Comparison of ENCODE assay signal across 8 cellular contexts in the genomic region with DNA sequence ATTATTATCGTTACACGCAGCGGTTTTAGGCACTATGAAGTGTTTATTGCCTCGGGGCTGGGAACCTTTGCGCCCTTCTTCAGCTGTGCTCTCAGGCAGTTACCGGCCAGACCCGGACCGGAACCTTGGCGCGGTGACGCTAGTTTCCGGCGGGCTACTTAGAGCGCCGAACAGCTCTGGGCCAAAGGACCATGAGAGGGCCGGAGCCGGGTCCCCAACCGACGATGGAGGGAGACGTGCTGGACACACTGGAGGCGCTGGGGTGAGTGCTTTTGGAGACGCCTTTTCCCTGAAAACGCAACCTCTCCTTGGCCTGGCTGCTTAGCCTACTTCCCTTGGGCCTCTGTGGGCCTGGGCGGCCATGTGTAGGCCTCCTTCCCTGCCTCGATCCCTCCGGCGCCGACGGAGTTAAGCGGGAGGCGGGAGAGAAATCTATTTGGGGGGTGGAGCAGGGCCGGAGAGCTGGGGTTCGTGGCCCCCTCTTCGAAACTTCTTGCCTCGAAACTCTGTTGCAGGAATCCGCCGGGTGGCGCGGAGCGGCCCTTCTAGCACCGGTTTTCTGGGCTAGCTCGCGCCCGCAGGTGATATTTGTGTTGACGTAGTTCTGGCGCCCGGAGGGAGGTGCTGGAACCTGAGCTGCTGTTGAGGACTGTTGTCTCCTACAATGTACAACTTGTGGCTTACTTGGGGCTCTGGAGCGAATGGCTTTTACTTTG. TPM values are rescaled to one million over a fixed set of nuclear protein-coding genes. Genes with fewer than 3 reads are reported as not detected.
DNase-seq lines count a peak whose midpoint lies in the region; ATAC-seq and TF ChIP-seq lines count a peak whose summit lies in the region.

A gene (plus strand): TSS at position 157 of the 716 bp plus-strand sequence. CDS start 35 bp downstream, at position 192.

- intact Hi-C loops in left ventricle myocardium superior (cut with micrococcal nuclease) = no loop called here
- intact Hi-C loops in psoas muscle (cut with DNase I) = no loop called here

- H3K27ac ChIP-seq in angular gyrus (ENCODE audit: low read depth, low read length) (peak within 1 kb of the TSS; percentile 82), psoas muscle (peak within 1 kb of the TSS; percentile 93), urinary bladder (ENCODE audit: low read depth) (peak within 1 kb of the TSS; percentile 93)

- ATAC-seq in HG02798 (IDR thresholded peaks at IDR 0.05; ENCODE audit: poor library complexity, unreplicated experiment) (peak; percentile 95), T-helper 17 cell (peak; percentile 91), left ventricle myocardium superior (peak; percentile 99), psoas muscle (peak; percentile 98)

- H3K4me3 Mint-ChIP-seq in T-helper 17 cell = peak within 1 kb of the TSS; percentile 95

- TF ChIP-seq CTCF in GM13977 (IDR thresholded peaks at IDR 0.05; ENCODE audit: extremely low read depth, insufficient read depth, missing control alignments) = no peak
- no peak for TF ChIP-seq CTCF in psoas muscle (IDR thresholded peaks at IDR 0.05)

- DNase-seq in GM13977 (ENCODE audit: low spot score) (peak; percentile 80), NCI-H1436 (lab: John Stamatoyannopoulos, UW) (peak; percentile 64), T-helper 17 cell (peak; percentile 64 to 85 (median 66)), left ventricle myocardium superior (peak; percentile 91), psoas muscle (peak; percentile 88 to 93)

- no peaks in the 10 kb centered on the region for H3K36me3 ChIP-seq in psoas muscle (ENCODE audit: insufficient read depth in 1 of 2, low read depth in 1 of 2)
- no peaks in the 10 kb centered on the region for H3K36me3 ChIP-seq in urinary bladder (ENCODE audit: insufficient read depth)

- no peaks in the 10 kb centered on the region for H3K27me3 Mint-ChIP-seq in T-helper 17 cell

- H3K27ac Mint-ChIP-seq in T-helper 17 cell = peak within 1 kb of the TSS; percentile 98

- H3K4me1 Mint-ChIP-seq in T-helper 17 cell = peaks cover 34% of the 10 kb centered on the region

- no peaks in the 10 kb centered on the region for H3K9me3 ChIP-seq in T-helper 17 cell (ENCODE audit: control insufficient read depth, low read length, poor library complexity, severe bottlenecking)
- no peaks in the 10 kb centered on the region for H3K9me3 ChIP-seq in psoas muscle

- H3K36me3 Mint-ChIP-seq in T-helper 17 cell (ENCODE audit: low read depth) = peaks cover 8% of the 10 kb centered on the region

- H3K4me3 ChIP-seq in psoas muscle (peak within 1 kb of the TSS; percentile 98), urinary bladder (ENCODE audit: low read depth, low read length) (peak within 1 kb of the TSS; percentile 87)

- H3K4me1 ChIP-seq in psoas muscle (peaks cover 21% of the 10 kb centered on the region), urinary bladder (ENCODE audit: insufficient read depth) (no peaks in the 10 kb centered on the region)

- WGBS in psoas muscle, 3 donors = 0% methylated on average over 48 of the region's 48 CpGs
- WGBS in urinary bladder = under 1% methylated on average over 48 of the region's 48 CpGs

- in situ Hi-C loops in GM13977 (cut with MboI; ENCODE audit: low pct_unique_long_range_greater_than_20kb, low sequenced_read_pairs, unreplicated experiment) = no loop called here

- H3K27me3 ChIP-seq in psoas muscle (ENCODE audit: insufficient read depth in 3 of 3, low read length in 2 of 3) = no peaks in the 10 kb centered on the region

RNA-seq across cellular contexts. Expression of the gene that starts here (rescaled TPM):
- total RNA-seq in T-helper 17 cell (10 to 100 TPM; 19.6 to 22.6 TPM), left ventricle myocardium superior (15.2 TPM), psoas muscle (10 to 100 TPM; 13.5 to 18.5 (median 15.5) TPM), urinary bladder (39.4 TPM)
- polyA plus RNA-seq in psoas muscle (10 to 100 TPM in 1 of 3 donors, 1 to 10 TPM in 2; 6.8 to 11.7 (median 9.7) TPM), urinary bladder (13.4 TPM)

Comparison
In these comparisons a context has a peak if more than half of its experiments do, and no peak if none do; other contexts are left out.
1. Peak in every context shown above with its lines: DNase-seq, ATAC-seq, H3K4me3 ChIP-seq and H3K27ac ChIP-seq.